Comparison of ENCODE assay signal across 28 cellular contexts in the genomic region with DNA sequence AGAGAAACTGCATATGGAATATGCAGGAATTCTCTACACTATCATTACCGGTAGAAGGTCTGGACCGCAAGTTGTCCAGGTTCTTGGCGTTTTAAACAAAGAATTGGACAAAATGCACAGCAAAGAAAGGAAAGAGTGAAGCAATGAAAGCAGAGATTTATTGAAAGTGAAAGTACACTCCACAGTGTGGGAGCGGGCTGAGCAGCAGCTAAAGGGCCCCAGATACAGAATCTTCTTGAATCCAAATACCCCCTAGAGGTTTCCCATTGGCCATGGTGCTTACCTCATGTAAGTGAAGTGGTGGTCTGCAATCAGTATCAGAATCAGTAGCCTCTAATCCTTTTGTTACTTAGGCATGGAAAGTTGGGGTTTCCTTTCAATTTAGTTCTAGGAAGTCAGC.
"Had no signal": no experiment of that assay in that cellular context is flagged by ENCODE, and none has a peak within 500 bp of the region (broad histone marks: within the 10 kb centered on the region; RNA-seq: fewer than 3 reads in every experiment).

No MANE protein-coding gene starts in this region.

- ATAC-seq: effector memory CD8-positive, alpha-beta T cell; esophagus mucosa; foreskin keratinocyte; gastrocnemius medialis; gastroesophageal sphincter; heart left ventricle; heart right ventricle had no signal

- H3K4me1 ChIP-seq: colonic mucosa, esophagus muscularis mucosa, foreskin keratinocyte, gastrocnemius medialis, gastroesophageal sphincter, heart left ventricle, heart right ventricle had no signal

- H3K9me3 ChIP-seq: colonic mucosa, gastrocnemius medialis had no signal

- DNase-seq: colonic mucosa; cortex of kidney; dermis blood vessel endothelial cell; dorsolateral prefrontal cortex; effector CD4-positive, alpha-beta T cell; effector CD8-positive, alpha-beta T cell; effector memory CD4-positive, alpha-beta T cell; effector memory CD8-positive, alpha-beta T cell; endodermal cell; erythroblast; esophagus squamous epithelium; foreskin fibroblast; foreskin keratinocyte; foreskin melanocyte; gastrocnemius medialis; glutamatergic neuron; head of caudate nucleus; heart left ventricle; heart right ventricle had no signal

- H3K27ac ChIP-seq: colonic mucosa, coronary artery, dorsolateral prefrontal cortex, epithelial cell of prostate, esophagus muscularis mucosa, esophagus squamous epithelium, foreskin keratinocyte, gastrocnemius medialis, gastroesophageal sphincter, heart left ventricle, heart right ventricle had no signal

- H3K27me3 ChIP-seq: colonic mucosa, foreskin keratinocyte, heart left ventricle had no signal

- H3K36me3 ChIP-seq: colonic mucosa, esophagus muscularis mucosa, esophagus squamous epithelium, gastrocnemius medialis, gastroesophageal sphincter, heart left ventricle, heart right ventricle had no signal

- H3K4me3 ChIP-seq: colonic mucosa, coronary artery, dorsolateral prefrontal cortex, esophagus muscularis mucosa, esophagus squamous epithelium, gastrocnemius medialis, gastroesophageal sphincter, heart left ventricle, heart right ventricle had no signal

- FAIRE-seq: colon, endometrium, endothelial cell of umbilical vein, frontal cortex had no signal
